ENCODE assay signal across 29 cellular contexts in the genomic region with DNA sequence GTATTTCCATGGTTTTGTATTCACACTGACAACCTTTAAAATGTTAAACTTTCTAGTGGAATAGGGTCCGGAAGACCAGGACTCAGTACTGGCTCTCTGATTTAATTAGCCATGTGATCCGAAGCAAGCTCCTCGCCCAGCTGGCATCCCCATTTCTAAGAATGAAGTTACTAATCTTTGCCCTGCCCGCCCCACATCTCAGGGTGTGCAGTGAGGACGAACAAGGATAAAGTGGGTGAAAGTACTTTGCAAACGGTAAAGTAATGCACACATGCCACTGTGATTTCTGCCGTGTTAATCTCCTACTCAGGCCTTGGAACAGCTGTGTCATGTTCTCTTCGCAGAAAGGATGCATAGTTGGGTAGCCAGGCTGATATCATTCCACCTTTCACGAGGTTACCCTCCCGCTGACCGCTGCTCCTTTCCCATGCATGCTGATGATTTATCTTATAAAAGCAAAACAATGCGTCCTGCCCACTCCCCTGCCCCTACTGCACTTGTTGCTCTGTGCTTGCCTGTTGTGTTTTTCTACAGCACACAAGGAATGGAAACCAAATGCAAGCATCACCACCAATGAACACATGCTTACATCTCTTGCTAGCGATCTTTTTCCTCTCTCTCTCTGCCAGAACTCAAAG.
"Had no signal": no experiment of that assay in that cellular context is flagged by ENCODE, and none has a peak within 500 bp of the region (broad histone marks: within the 10 kb centered on the region; RNA-seq: fewer than 3 reads in every experiment).

No MANE protein-coding gene starts in this region.

- H3K9me3 ChIP-seq: Peyer's patch, SJSA1 had no signal

- H3K36me3 Mint-ChIP-seq: activated naive CD8-positive, alpha-beta T cell had no signal

- H3K4me3 Mint-ChIP-seq: activated naive CD4-positive, alpha-beta T cell treated with anti-CD3 and anti-CD28 coated beads for 36 hours; activated naive CD8-positive, alpha-beta T cell; activated T-helper 17 cell treated with anti-CD3 and anti-CD28 coated beads, Interleukin-2, amount 50 U/mL, for 72 hours; T-helper 1 cell treated with Interleukin-12 subunit alpha and Interleukin-12 subunit beta and Interleukin-4 antibody, amounts not matched to agents 30 μg/mL and 1 μg/mL, for 36 hours; WTC11 had no signal

- H3K4me3 ChIP-seq: cardiac muscle cell, K562, Peyer's patch, SJSA1 had no signal

- H3K4me1 ChIP-seq: Peyer's patch had no signal

- H3K4me1 Mint-ChIP-seq: activated T-helper 17 cell treated with anti-CD3 and anti-CD28 coated beads, Interleukin-2, amount 50 U/mL, for 72 hours; WTC11 had no signal

- H3K27me3 ChIP-seq: brain microvascular endothelial cell, cardiac muscle cell, Peyer's patch, SJSA1 had no signal

- H3K36me3 ChIP-seq: brain microvascular endothelial cell, cardiac muscle cell, Peyer's patch, SJSA1 had no signal

- H3K27ac Mint-ChIP-seq: activated naive CD4-positive, alpha-beta T cell treated with anti-CD3 and anti-CD28 coated beads for 36 hours; activated naive CD8-positive, alpha-beta T cell; activated T-helper 17 cell treated with anti-CD3 and anti-CD28 coated beads, Interleukin-2, amount 50 U/mL, for 72 hours; T-helper 1 cell treated with Interleukin-12 subunit alpha and Interleukin-12 subunit beta and Interleukin-4 antibody, amounts not matched to agents 30 μg/mL and 1 μg/mL, for 36 hours; WTC11 had no signal

- H3K27me3 Mint-ChIP-seq: activated T-helper 17 cell treated with anti-CD3 and anti-CD28 coated beads, Interleukin-2, amount 50 U/mL, for 72 hours had no signal

- H3K27ac ChIP-seq: brain microvascular endothelial cell, cardiac muscle cell, Peyer's patch, RWPE1, SJSA1 had no signal

- ATAC-seq: activated T-helper 17 cell treated with anti-CD3 and anti-CD28 coated beads, Interleukin-2, amount 50 U/mL, for 72 hours; K562; SK-N-SH treated with all-trans-retinoic acid at 6 μM for 48 hours; WTC11 had no signal

- DNase-seq: activated CD4-positive, alpha-beta T cell treated with anti-CD3 and anti-CD28 coated beads for 48 hours; activated CD4-positive, alpha-beta T cell treated with anti-CD3 and anti-CD28 coated beads, Interleukin-2, amount 50 U/mL, for 4 hours; activated CD4-positive, CD25-positive, alpha-beta regulatory T cell treated with anti-CD3 and anti-CD28 coated beads, Interleukin-2, amount 50 U/mL, for 72 hours; activated CD8-positive, alpha-beta memory T cell treated with anti-CD3 and anti-CD28 coated beads for 24 hours; activated gamma-delta T cell; activated naive CD4-positive, alpha-beta T cell treated with anti-CD3 and anti-CD28 coated beads for 36 hours; activated T-cell treated with anti-CD3 and anti-CD28 coated beads for 4 hours; activated T-cell treated with anti-CD3 and anti-CD28 coated beads, Interleukin-2, amount 50 U/mL, for 48 hours; brain microvascular endothelial cell; Karpas-422; NCI-H1105 treated with DMSO at 0.1 percent for 48 hours; NCI-H1436 treated with DMSO at 0.1 percent for 48 hours; NCI-H187; NCI-H2081; NCI-H446; NCI-H526; NCI-H774; NK-92 treated with Interleukin-12 subunit alpha and Interleukin-12 subunit beta, amount 100 ng/mL, for 24 hours; Peyer's patch; Right ventricle myocardium superior had no signal
